11 cellular contexts compared by ENCODE assay signal in genomic region chr17:47707056-47707791, GRCh38. TPM values are rescaled to one million over a fixed set of nuclear protein-coding genes. Genes with fewer than 3 reads are reported as not detected.
DNase-seq lines count a peak whose midpoint lies in the region; ATAC-seq and TF ChIP-seq lines count a peak whose summit lies in the region.
"Had no signal": no experiment of that assay in that cellular context is flagged by ENCODE, and none has a peak within 500 bp of the region (broad histone marks: within the 10 kb centered on the region; RNA-seq: fewer than 3 reads in every experiment).

No MANE protein-coding gene starts in this region.

- H3K79me2 ChIP-seq in osteoblast (ENCODE audit: insufficient read depth, low read length) = no peaks in the 10 kb centered on the region

- ATAC-seq in GM21825 (IDR thresholded peaks at IDR 0.05; ENCODE audit: unreplicated experiment) (no peak), left lobe of liver (no peak)

- H3K4me3 ChIP-seq in CD4-positive, alpha-beta memory T cell (ENCODE audit: low read length in 2 of 2) = no peak overlapping the region
- no peak overlapping the region for H3K4me3 ChIP-seq in osteoblast (ENCODE audit: insufficient read depth, low read length)

- peaks cover 58% of the 10 kb centered on the region for H3K4me1 ChIP-seq in CD4-positive, alpha-beta memory T cell (ENCODE audit: insufficient read depth, low read length)
- peaks cover 9% of the 10 kb centered on the region for H3K4me1 ChIP-seq in osteoblast (ENCODE audit: insufficient read depth, low read length)

- H3K4me1 Mint-ChIP-seq in CD4-positive, alpha-beta memory T cell = peaks cover 50 to 69% (median 59%) of the 10 kb centered on the region in 4 donors
- H3K4me1 Mint-ChIP-seq in IgD-negative memory B cell = peaks cover 42 to 49% (median 42%) of the 10 kb centered on the region in 3 donors
- H3K4me1 Mint-ChIP-seq in dendritic cell treated with granulocyte-macrophage colony-stimulating factor and Interleukin-4, amounts not matched to agents 40 ng/mL and 50 ng/mL, for 4 days (ENCODE audit: low read depth) = peaks cover 62% of the 10 kb centered on the region
- H3K4me1 Mint-ChIP-seq in mesothelial cell of epicardium = no peaks in the 10 kb centered on the region

- CTCF ChIA-PET in CD4-positive, alpha-beta memory T cell (lab: Charles Lee; ENCODE audit: partially characterized antibody) = interaction anchor here (0.8 to 5.3 kb wide), 10 partner anchors 8 to 95 kb away, joined by 3 to 26 read pairs (median 6); partner anchors contain the start of gene TBX21

- no peaks in the 10 kb centered on the region for H3K36me3 ChIP-seq in CD4-positive, alpha-beta memory T cell (ENCODE audit: insufficient read depth, low read length)
- H3K36me3 ChIP-seq in osteoblast (ENCODE audit: insufficient read depth, low read length) = no peaks in the 10 kb centered on the region

- H3K27me3 Mint-ChIP-seq in CD4-positive, alpha-beta memory T cell = no peaks in the 10 kb centered on the region
- H3K27me3 Mint-ChIP-seq in IgD-negative memory B cell (peaks cover 3% of the 10 kb centered on the region), mesothelial cell of epicardium (ENCODE audit: low read depth) (peaks cover 20% of the 10 kb centered on the region)
- peaks cover 20% of the 10 kb centered on the region for H3K27me3 Mint-ChIP-seq in dendritic cell treated with granulocyte-macrophage colony-stimulating factor and Interleukin-4, amounts not matched to agents 40 ng/mL and 50 ng/mL, for 4 days

- no peak overlapping the region for H2AFZ ChIP-seq in osteoblast (ENCODE audit: low read length)

- peak overlapping the region in 7 of 8 donors; percentile 0 to 90 (median 71) for H3K4me3 Mint-ChIP-seq in CD4-positive, alpha-beta memory T cell
- H3K4me3 Mint-ChIP-seq in IgD-negative memory B cell (peak overlapping the region in 2 of 4 donors; percentile 54 to 76), mesothelial cell of epicardium (no peak overlapping the region)
- H3K4me3 Mint-ChIP-seq in dendritic cell treated with granulocyte-macrophage colony-stimulating factor and Interleukin-4, amounts not matched to agents 40 ng/mL and 50 ng/mL, for 4 days = no peak overlapping the region

- no peak overlapping the region for H3K27ac ChIP-seq in CD4-positive, alpha-beta memory T cell (ENCODE audit: low read depth, low read length)
- H3K27ac ChIP-seq in osteoblast (ENCODE audit: low read depth, low read length) = no peak overlapping the region

- no peaks in the 10 kb centered on the region for H3K9me3 Mint-ChIP-seq in CD4-positive, alpha-beta memory T cell
- H3K9me3 Mint-ChIP-seq in IgD-negative memory B cell (no peaks in the 10 kb centered on the region), mesothelial cell of epicardium (no peaks in the 10 kb centered on the region)
- no peaks in the 10 kb centered on the region for H3K9me3 Mint-ChIP-seq in dendritic cell treated with granulocyte-macrophage colony-stimulating factor and Interleukin-4, amounts not matched to agents 40 ng/mL and 50 ng/mL, for 4 days

- no peak overlapping the region for H3K4me2 ChIP-seq in osteoblast (ENCODE audit: insufficient read depth, low read length)

- H3K36me3 Mint-ChIP-seq in CD4-positive, alpha-beta memory T cell = peaks cover 1 to 5% of the 10 kb centered on the region in 2 donors
- H3K36me3 Mint-ChIP-seq in IgD-negative memory B cell = no peaks in the 10 kb centered on the region
- H3K36me3 Mint-ChIP-seq in dendritic cell treated with granulocyte-macrophage colony-stimulating factor and Interleukin-4, amounts not matched to agents 40 ng/mL and 50 ng/mL, for 4 days (ENCODE audit: low read depth) = peaks cover 64% of the 10 kb centered on the region
- H3K36me3 Mint-ChIP-seq in mesothelial cell of epicardium = peaks cover 19% of the 10 kb centered on the region

- H3K27me3 ChIP-seq in CD4-positive, alpha-beta memory T cell (ENCODE audit: insufficient read depth, low read length) = no peaks in the 10 kb centered on the region
- H3K27me3 ChIP-seq in osteoblast (ENCODE audit: insufficient read depth, low read length) = peaks cover 8% of the 10 kb centered on the region

- H3K27ac Mint-ChIP-seq in CD4-positive, alpha-beta memory T cell = peak overlapping the region in 5 of 7 donors; percentile 47 to 96 (median 92)
- peak overlapping the region; percentile 42 to 80 (median 67) for H3K27ac Mint-ChIP-seq in IgD-negative memory B cell
- peak overlapping the region; percentile 9 for H3K27ac Mint-ChIP-seq in dendritic cell treated with granulocyte-macrophage colony-stimulating factor and Interleukin-4, amounts not matched to agents 40 ng/mL and 50 ng/mL, for 4 days
- H3K27ac Mint-ChIP-seq in mesothelial cell of epicardium = no peak overlapping the region

- intact Hi-C loops in CD4-positive, alpha-beta memory T cell (cut with micrococcal nuclease) = no loop called here
- intact Hi-C loops in dendritic cell treated with granulocyte-macrophage colony-stimulating factor and Interleukin-4, amounts not matched to agents 40 ng/mL and 50 ng/mL, for 4 days (cut with micrococcal nuclease) = no loop called here

- H4K20me1 ChIP-seq in osteoblast (ENCODE audit: insufficient read depth, low read length) = peaks cover 31% of the 10 kb centered on the region

- TF ChIP-seq CTCF in osteoblast (IDR thresholded peaks at IDR 0.05; ENCODE audit: extremely low read depth, low read depth, low read length) (no peak), mesothelial cell of epicardium (IDR thresholded peaks at IDR 0.05; ENCODE audit: unreplicated experiment) (no peak)

- peak in 1 of 5 donors; percentile 30 for DNase-seq in CD4-positive, alpha-beta memory T cell
- peak; percentile 59 for DNase-seq in osteoblast (ENCODE audit: insufficient read length, low spot score, missing footprints)
- no peak for DNase-seq in left lobe of liver (ENCODE audit: low spot score)
- no peak for DNase-seq in mesothelial cell of epicardium (ENCODE audit: low spot score in 2 of 2, unreplicated experiment in 2 of 2)
- no peak for DNase-seq in HUDEP-2 (lab: John Stamatoyannopoulos, UW; ENCODE audit: unreplicated experiment in 76 of 76)
- DNase-seq: DMS79 had no signal

- H3K9me3 ChIP-seq in CD4-positive, alpha-beta memory T cell (ENCODE audit: control insufficient read depth in 1 of 2, low read length in 2 of 2) = no peaks in the 10 kb centered on the region
- H3K9me3 ChIP-seq in osteoblast (ENCODE audit: low read depth, low read length) = no peaks in the 10 kb centered on the region

- POLR2A ChIA-PET in CD4-positive, alpha-beta memory T cell (lab: Charles Lee; ENCODE audit: partially characterized antibody) = interaction anchor here (1.0 to 8.7 kb wide), 9 partner anchors 9 to 188 kb away, joined by 3 to 145 read pairs (median 5); partner anchors contain the start of genes KPNB1, SP2, TBKBP1 and TBX21

RNA-seq across cellular contexts. Expression of gene TBKBP1, which starts 13.3 kb away (rescaled TPM):
- 1 to 10 TPM; 6.7 to 7.4 TPM for total RNA-seq in CD4-positive, alpha-beta memory T cell
- under 1 TPM; 0.49 to 0.68 TPM for polyA plus RNA-seq in CD4-positive, alpha-beta memory T cell
- 0.24 TPM for polyA plus RNA-seq in IgD-negative memory B cell
- total RNA-seq in osteoblast (11.8 and 11.9 TPM in 2 replicates), left lobe of liver (2.2 TPM), mesothelial cell of epicardium (49.8 to 53.9 TPM (median 52.7 TPM) in 3 replicates)

RNA-seq across cellular contexts. Expression of gene TBX21, which starts 25.8 kb away (rescaled TPM):
- 10 to 100 TPM; 15.8 to 17.9 TPM for total RNA-seq in CD4-positive, alpha-beta memory T cell
- polyA plus RNA-seq in CD4-positive, alpha-beta memory T cell = 10 to 100 TPM in 1 of 2 donors, 1 to 10 TPM in 1; 6.8 to 11.5 TPM
- 10.0 TPM for polyA plus RNA-seq in IgD-negative memory B cell
- total RNA-seq in osteoblast (not detected in 2 replicates), left lobe of liver (0.38 TPM), mesothelial cell of epicardium (not detected in 3 replicates)
- total RNA-seq: H1, kidney epithelial cell had no signal
- polyA plus RNA-seq: H1 had no signal

RNA-seq across cellular contexts. Expression of gene KPNB1, which starts 57.5 kb away (rescaled TPM):
- total RNA-seq in CD4-positive, alpha-beta memory T cell = 100 to 1,000 TPM; 258 to 268 TPM
- 10 to 100 TPM; 13.4 to 26.9 TPM for polyA plus RNA-seq in CD4-positive, alpha-beta memory T cell
- 28.4 TPM for polyA plus RNA-seq in IgD-negative memory B cell
- total RNA-seq in osteoblast = 331 and 351 TPM in 2 replicates
- 79.3 TPM for total RNA-seq in left lobe of liver
- 284 to 314 TPM (median 302 TPM) in 3 replicates for total RNA-seq in mesothelial cell of epicardium

Comparison
In these comparisons a context has a peak if more than half of its experiments do, and no peak if none do; other contexts are left out.
1. H3K4me3 Mint-ChIP-seq: peak in CD4-positive, alpha-beta memory T cell (7 of 8); none in dendritic cell treated with granulocyte-macrophage colony-stimulating factor and Interleukin-4, amounts not matched to agents 40 ng/mL and 50 ng/mL, for 4 days (single experiment) and mesothelial cell of epicardium (single experiment).
2. RNA of gene TBX21, which starts 25.8 kb away (total RNA-seq): 15.8 to 17.9 TPM in CD4-positive, alpha-beta memory T cell; 0.38 TPM in left lobe of liver (single experiment), not detected in osteoblast and not detected in mesothelial cell of epicardium; every median in the first group is over 10 times any median in the second.